In the genomic region with DNA sequence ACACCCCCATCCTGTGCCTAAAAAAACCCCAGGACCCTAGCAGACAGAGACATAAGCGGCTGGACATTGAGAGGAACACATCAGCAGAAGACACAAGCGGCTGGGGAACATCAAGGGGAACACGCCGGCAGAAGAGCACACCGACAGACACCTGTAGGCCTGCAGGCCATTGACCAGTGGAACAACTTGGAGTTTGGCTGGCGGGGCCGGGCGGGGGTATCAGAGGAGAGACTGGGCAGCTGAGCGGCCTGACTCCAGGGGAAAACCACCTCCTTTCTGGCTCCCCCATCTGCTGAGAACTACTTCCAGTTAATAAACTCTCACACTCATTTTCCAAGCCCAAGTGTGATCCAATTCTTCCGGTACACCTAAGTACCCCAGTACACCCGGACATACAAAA, we compare ENCODE assay signal across 8 cellular contexts.
"Had no signal": no experiment of that assay in that cellular context is flagged by ENCODE, and none has a peak within 500 bp of the region (broad histone marks: within the 10 kb centered on the region; RNA-seq: fewer than 3 reads in every experiment).

No MANE protein-coding gene starts in this region.

- H3K4me3 ChIP-seq: GM12878 had no signal

- DNase-seq: GDM1, GF-D8 had no signal

- FAIRE-seq: G401.6, GM12878, GM12891, GM12892, GM18507, GM19239 had no signal

- ATAC-seq: GM12878 had no signal
